Comparison of ENCODE assay signal across 9 cellular contexts in the genomic region with DNA sequence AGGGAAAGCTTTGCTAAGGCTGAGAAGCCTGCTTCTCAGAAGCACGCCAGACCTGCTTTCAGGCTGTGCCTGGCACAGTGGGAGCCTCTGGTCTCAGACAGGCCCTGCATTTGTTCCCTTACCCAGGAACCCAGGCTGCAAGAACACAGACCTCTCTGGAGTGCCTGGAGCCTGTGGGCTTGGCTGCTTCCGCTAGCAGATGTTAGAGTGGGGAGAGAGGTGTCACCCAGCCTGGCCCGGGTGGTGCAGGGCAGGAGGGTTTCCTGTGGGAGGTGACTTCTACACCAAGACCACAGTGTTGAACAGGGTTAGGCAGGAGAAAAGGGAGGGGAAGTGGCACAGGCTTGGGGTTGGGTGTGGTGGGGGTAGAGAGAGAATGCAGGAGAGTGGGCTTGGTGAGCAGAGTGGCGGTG. TPM values are rescaled to one million over a fixed set of nuclear protein-coding genes. Genes with fewer than 3 reads are reported as not detected.
DNase-seq lines count a peak whose midpoint lies in the region; ATAC-seq and TF ChIP-seq lines count a peak whose summit lies in the region.
"Had no signal": no experiment of that assay in that cellular context is flagged by ENCODE, and none has a peak within 500 bp of the region (broad histone marks: within the 10 kb centered on the region; RNA-seq: fewer than 3 reads in every experiment).

No MANE protein-coding gene starts in this region.

- TF ChIP-seq EP300 in upper lobe of left lung (IDR thresholded peaks at IDR 0.05), result no peak

- H3K27me3 ChIP-seq in left ventricle myocardium inferior (ENCODE audit: low read depth) (peaks cover 9% of the 10 kb centered on the region), upper lobe of left lung (no peaks in the 10 kb centered on the region), PC-9 (ENCODE audit: insufficient read depth, low read depth) (no peaks in the 10 kb centered on the region)

- no peaks in the 10 kb centered on the region for H3K79me2 ChIP-seq in PC-9 (ENCODE audit: low read depth)

- peaks cover 20% of the 10 kb centered on the region for H3F3A ChIP-seq in PC-9 (ENCODE audit: insufficient read depth, low read depth)

- ATAC-seq in Right ventricle myocardium superior (ENCODE audit: poor library complexity) (peak; percentile 40), left colon (peak; percentile 35), upper lobe of left lung (ENCODE audit: low FRiP score in 2 of 2) (peak; percentile 22 to 57)
- ATAC-seq in activated CD8-positive, alpha-beta T cell treated with anti-CD3 and anti-CD28 coated beads for 36 hours, result peak; percentile 71
- ATAC-seq: gastroesophageal sphincter had no signal

- no TSS peak for BruUV-seq in PC-9 (replicated peaks; lab: Mats Ljungman, UMichigan)

- peaks cover 11% of the 10 kb centered on the region for H3K4me1 ChIP-seq in left ventricle myocardium inferior
- H3K4me1 ChIP-seq in upper lobe of left lung, result peaks cover 10 to 14% (median 10%) of the 10 kb centered on the region in 4 donors
- peaks cover 16% of the 10 kb centered on the region for H3K4me1 ChIP-seq in PC-9 (replicated peaks; ENCODE audit: insufficient read depth)

- H3K4me3 ChIP-seq in left ventricle myocardium inferior, result no peak overlapping the region
- H3K4me3 ChIP-seq in upper lobe of left lung, result no peak overlapping the region
- no peak overlapping the region for H3K4me3 ChIP-seq in PC-9
- H3K4me3 ChIP-seq: gastroesophageal sphincter had no signal

- peak in 1 of 4 donors; percentile 17 for TF ChIP-seq POLR2A in upper lobe of left lung (IDR thresholded peaks at IDR 0.05)

- H3K27me3 Mint-ChIP-seq in activated CD8-positive, alpha-beta T cell treated with anti-CD3 and anti-CD28 coated beads for 36 hours, result no peaks in the 10 kb centered on the region

- no peak overlapping the region for H3K27ac ChIP-seq in left ventricle myocardium inferior (replicated peaks)
- peak overlapping the region in 2 of 4 donors; percentile 24 to 55 for H3K27ac ChIP-seq in upper lobe of left lung
- H3K27ac ChIP-seq in PC-9, result no peak overlapping the region
- H3K27ac ChIP-seq: gastroesophageal sphincter had no signal

- no peaks in the 10 kb centered on the region for H3K9me2 ChIP-seq in PC-9 (ENCODE audit: insufficient read depth)

- no peak overlapping the region for H3K4me2 ChIP-seq in PC-9

- CTCF ChIA-PET in activated CD8-positive, alpha-beta T cell treated with anti-CD3 and anti-CD28 coated beads for 36 hours (lab: Charles Lee), result interaction anchor here (1.0 to 12.1 kb wide), 9 partner anchors 10 to 144 kb away, joined by 3 to 180 read pairs (median 11); no protein-coding TSS in a partner anchor
- CTCF ChIA-PET in PC-9 (lab: Charles Lee), result no interaction called here

- no peaks in the 10 kb centered on the region for H4K20me1 ChIP-seq in PC-9 (ENCODE audit: insufficient read depth)

- peaks cover 28% of the 10 kb centered on the region for H3K36me3 Mint-ChIP-seq in activated CD8-positive, alpha-beta T cell treated with anti-CD3 and anti-CD28 coated beads for 36 hours (ENCODE audit: low read depth)

- WGBS in upper lobe of left lung, 2 donors, result 48 to 49% methylated on average over 4 of the region's 4 CpGs

- peaks cover 53% of the 10 kb centered on the region for H3K4me1 Mint-ChIP-seq in activated CD8-positive, alpha-beta T cell treated with anti-CD3 and anti-CD28 coated beads for 36 hours (ENCODE audit: low read depth)

- intact Hi-C loops in Right ventricle myocardium superior (cut with DNase I), result no loop called here
- intact Hi-C loops in left ventricle myocardium inferior (cut with micrococcal nuclease), result loop anchor here (10.0 kb wide), 1 partner anchor 122 kb away; no protein-coding TSS in a partner anchor
- intact Hi-C loops in activated CD8-positive, alpha-beta T cell treated with anti-CD3 and anti-CD28 coated beads for 36 hours (cut with micrococcal nuclease), result loop anchor here (5.0 kb wide), 2 partner anchors 50 to 55 kb away; partner anchors contain the start of gene ADGRG5
- intact Hi-C loops in left colon (cut with DNase I, micrococcal nuclease), result loop anchor here (5.0 to 10.0 kb wide), 2 partner anchors 52 to 55 kb away; no protein-coding TSS in a partner anchor
- intact Hi-C loops in PC-9 (cut with micrococcal nuclease; ENCODE audit: unreplicated experiment), result loop anchor here (5.0 kb wide), 3 partner anchors 130 to 305 kb away; partner anchors contain the start of gene KATNB1

- POLR2A ChIA-PET in activated CD8-positive, alpha-beta T cell treated with anti-CD3 and anti-CD28 coated beads for 36 hours (lab: Charles Lee), result interaction anchor here (0.6 to 5.3 kb wide), 7 partner anchors 9 to 80 kb away, joined by 3 to 68 read pairs (median 25); no protein-coding TSS in a partner anchor
- POLR2A ChIA-PET in PC-9 (lab: Charles Lee; ENCODE audit: unreplicated experiment), result no interaction called here

- peak overlapping the region; percentile 77 for H3K4me3 Mint-ChIP-seq in activated CD8-positive, alpha-beta T cell treated with anti-CD3 and anti-CD28 coated beads for 36 hours

- peak overlapping the region; percentile 98 for H3K27ac Mint-ChIP-seq in activated CD8-positive, alpha-beta T cell treated with anti-CD3 and anti-CD28 coated beads for 36 hours

- peaks cover 21% of the 10 kb centered on the region for H3K9me3 ChIP-seq in left ventricle myocardium inferior (replicated peaks)
- peaks cover 0 to 4% (median 0%) of the 10 kb centered on the region in 4 donors for H3K9me3 ChIP-seq in upper lobe of left lung
- H3K9me3 ChIP-seq in PC-9 (ENCODE audit: insufficient read depth, low read depth), result peaks cover 6% of the 10 kb centered on the region; the same call in 1 of the 2 replicates

- no peaks in the 10 kb centered on the region for H3K36me3 ChIP-seq in left ventricle myocardium inferior
- no peaks in the 10 kb centered on the region for H3K36me3 ChIP-seq in upper lobe of left lung
- H3K36me3 ChIP-seq in PC-9 (ENCODE audit: low read depth), result no peaks in the 10 kb centered on the region
- H3K36me3 ChIP-seq: gastroesophageal sphincter had no signal

- peak; percentile 56 for DNase-seq in Right ventricle myocardium superior
- DNase-seq in left ventricle myocardium inferior, result no peak
- DNase-seq in activated CD8-positive, alpha-beta T cell treated with anti-CD3 and anti-CD28 coated beads for 36 hours, result peak; percentile 90
- DNase-seq in left colon, result no peak
- peak; percentile 28 to 36 for DNase-seq in upper lobe of left lung
- DNase-seq in PC-9, result no peak
- DNase-seq in dermis blood vessel endothelial cell, result no peak
- DNase-seq in NCI-H510A treated with DMSO at 0.1 percent for 48 hours (lab: John Stamatoyannopoulos, UW), result no peak

- H3K9me3 Mint-ChIP-seq in activated CD8-positive, alpha-beta T cell treated with anti-CD3 and anti-CD28 coated beads for 36 hours, result peaks cover 20% of the 10 kb centered on the region

- no peak overlapping the region for H2AFZ ChIP-seq in PC-9

- TF ChIP-seq CTCF in left ventricle myocardium inferior (IDR thresholded peaks at IDR 0.05; ENCODE audit: borderline replicate concordance) (no peak), upper lobe of left lung (IDR thresholded peaks at IDR 0.05) (no peak), PC-9 (conservative IDR thresholded peaks at IDR 0.05) (no peak)
- no peak for TF ChIP-seq CTCF in activated CD8-positive, alpha-beta T cell treated with anti-CD3 and anti-CD28 coated beads for 36 hours (IDR thresholded peaks at IDR 0.05)

RNA-seq across cellular contexts. Expression of gene ADGRG1, which starts 35.8 kb away (rescaled TPM):
- total RNA-seq in Right ventricle myocardium superior (23.0 TPM), left ventricle myocardium inferior (21.3 TPM), left colon (100 to 1,000 TPM in 1 of 2 donors, 10 to 100 TPM in 1; 81.2 to 111 TPM), upper lobe of left lung (10 to 100 TPM; 34.6 to 89.3 (median 40.4) TPM), PC-9 (2021) (105 and 131 TPM in 2 replicates), dermis blood vessel endothelial cell (21.8 and 35.4 TPM in 2 replicates)
- 1 to 10 TPM; 4.9 to 8.5 TPM for total RNA-seq in activated CD8-positive, alpha-beta T cell treated with anti-CD3 and anti-CD28 coated beads for 36 hours

RNA-seq across cellular contexts. Expression of gene ADGRG5, which starts 50.2 kb away (rescaled TPM):
- total RNA-seq in Right ventricle myocardium superior (0.05 TPM), left ventricle myocardium inferior (not detected), left colon (1 to 10 TPM; 2.0 to 2.7 TPM), upper lobe of left lung (1 to 10 TPM in 3 of 6 donors, under 1 TPM in 3; 0.76 to 1.8 (median 0.92) TPM), PC-9 (2021) (not detected in 2 replicates), dermis blood vessel endothelial cell (not detected in 2 replicates)
- total RNA-seq in activated CD8-positive, alpha-beta T cell treated with anti-CD3 and anti-CD28 coated beads for 36 hours, result 1 to 10 TPM; 4.8 to 5.5 TPM

RNA-seq across cellular contexts. Expression of gene CCDC102A, which starts 56.2 kb away (rescaled TPM):
- 10.5 TPM for total RNA-seq in Right ventricle myocardium superior
- 11.3 TPM for total RNA-seq in left ventricle myocardium inferior
- 1 to 10 TPM; 7.1 to 7.9 TPM for total RNA-seq in activated CD8-positive, alpha-beta T cell treated with anti-CD3 and anti-CD28 coated beads for 36 hours
- total RNA-seq in left colon, result 1 to 10 TPM; 1.9 to 2.8 TPM
- total RNA-seq in upper lobe of left lung, result 10 to 100 TPM in 5 of 6 donors, 1 to 10 TPM in 1; 8.2 to 41.9 (median 16.5) TPM
- 8.1 and 11.8 TPM in 2 replicates for total RNA-seq in PC-9 (2021)
- 12.6 and 25.5 TPM in 2 replicates for total RNA-seq in dermis blood vessel endothelial cell

Comparison
In these comparisons a context has a peak if more than half of its experiments do, and no peak if none do; other contexts are left out.
1. DNase-seq: peak in Right ventricle myocardium superior (single experiment), activated CD8-positive, alpha-beta T cell treated with anti-CD3 and anti-CD28 coated beads for 36 hours (single experiment) and upper lobe of left lung (2 of 2); none in left ventricle myocardium inferior (single experiment), left colon (0 of 2), PC-9 (0 of 2), dermis blood vessel endothelial cell (single experiment) and NCI-H510A treated with DMSO at 0.1 percent for 48 hours (single experiment).
2. Peak in every context shown above with its lines, with median percentiles within 50 percentile points of each other: ATAC-seq.